In genomic region chr6:27135087-27135657, GRCh38 we compare ENCODE assay signal across 17 cellular contexts.
DNase-seq lines count a peak whose midpoint lies in the region; ATAC-seq and TF ChIP-seq lines count a peak whose summit lies in the region.
"Had no signal": no experiment of that assay in that cellular context is flagged by ENCODE, and none has a peak within 500 bp of the region (broad histone marks: within the 10 kb centered on the region; RNA-seq: fewer than 3 reads in every experiment).

No MANE protein-coding gene starts in this region.

- H3K36me3 Mint-ChIP-seq in activated naive CD8-positive, alpha-beta T cell treated with anti-CD3 and anti-CD28 coated beads, Interleukin-2, amount 10 ng/mL, durations not matched to agents 7 days and 5 days, result peaks cover 3% of the 10 kb centered on the region

- no peak for ATAC-seq in activated naive CD8-positive, alpha-beta T cell treated with anti-CD3 and anti-CD28 coated beads, Interleukin-2, amount 10 ng/mL, durations not matched to agents 7 days and 5 days (ENCODE audit: low read depth)
- no peak for ATAC-seq in HG03045 (IDR thresholded peaks at IDR 0.05; ENCODE audit: unreplicated experiment)
- ATAC-seq: left cardiac atrium had no signal

- POLR2A ChIA-PET in activated naive CD8-positive, alpha-beta T cell treated with anti-CD3 and anti-CD28 coated beads, Interleukin-2, amount 10 ng/mL, durations not matched to agents 7 days and 5 days (lab: Charles Lee), result interaction anchor here (0.7 to 10.2 kb wide), 14 partner anchors 15 to 1115 kb away, joined by 3 to 888 read pairs (median 33); a partner anchor contains a TSS

- intact Hi-C loops in stomach (cut with DNase I; ENCODE audit: low total_unique reads), result no loop called here

- peaks cover 0 to 54% (median 26%) of the 10 kb centered on the region in 4 donors for H3K4me1 ChIP-seq in stomach
- peaks cover 0 to 7% (median 3%) of the 10 kb centered on the region in 4 donors for H3K4me1 ChIP-seq in Peyer's patch

- H3K27ac Mint-ChIP-seq in activated naive CD8-positive, alpha-beta T cell treated with anti-CD3 and anti-CD28 coated beads, Interleukin-2, amount 10 ng/mL, durations not matched to agents 7 days and 5 days, result peak overlapping the region; percentile 83

- no peaks in the 10 kb centered on the region for H3K9me3 Mint-ChIP-seq in activated naive CD8-positive, alpha-beta T cell treated with anti-CD3 and anti-CD28 coated beads, Interleukin-2, amount 10 ng/mL, durations not matched to agents 7 days and 5 days

- peak; percentile 30 for DNase-seq in NAMALWA (ENCODE audit: low spot score)
- DNase-seq in activated naive CD8-positive, alpha-beta T cell treated with anti-CD3 and anti-CD28 coated beads, Interleukin-2, amount 10 ng/mL, durations not matched to agents 7 days and 5 days, result no peak
- no peak for DNase-seq in effector CD4-positive, alpha-beta T cell
- no peak for DNase-seq in stomach
- DNase-seq in Peyer's patch, result no peak
- DNase-seq: activated naive CD4-positive, alpha-beta T cell treated with Interleukin-2 at 50 U/mL for 16 hours; DMS79 treated with DMSO at 0.1 percent for 48 hours; hypothalamus; left cardiac atrium; NCI-H1694 treated with DMSO at 0.1 percent for 48 hours; stimulated activated naive CD4-positive, alpha-beta T cell treated with Interleukin-2 at 50 U/mL for 16 hours had no signal

- H3K27me3 Mint-ChIP-seq in activated naive CD8-positive, alpha-beta T cell treated with anti-CD3 and anti-CD28 coated beads, Interleukin-2, amount 10 ng/mL, durations not matched to agents 7 days and 5 days, result no peaks in the 10 kb centered on the region

- H3K4me3 ChIP-seq in stomach (no peak overlapping the region), Peyer's patch (no peak overlapping the region)
- H3K4me3 ChIP-seq: cardiac muscle cell, vagina had no signal

- H3K36me3 ChIP-seq in stomach (no peaks in the 10 kb centered on the region), Peyer's patch (no peaks in the 10 kb centered on the region)
- H3K36me3 ChIP-seq: cardiac muscle cell, HAP-1, vagina had no signal

- H3K4me1 Mint-ChIP-seq in activated naive CD8-positive, alpha-beta T cell treated with anti-CD3 and anti-CD28 coated beads, Interleukin-2, amount 10 ng/mL, durations not matched to agents 7 days and 5 days, result peaks cover 43% of the 10 kb centered on the region

- H3K27me3 ChIP-seq in stomach (peaks cover 0 to 17% (median 0%) of the 10 kb centered on the region in 3 donors), Peyer's patch (no peaks in the 10 kb centered on the region)
- H3K27me3 ChIP-seq: cardiac muscle cell, vagina had no signal

- TF ChIP-seq EP300 in stomach (IDR thresholded peaks at IDR 0.05), result no peak

- H3K27ac ChIP-seq in 22Rv1, result peak overlapping the region; percentile 100
- peak overlapping the region; percentile 97 for H3K27ac ChIP-seq in C4-2B
- H3K27ac ChIP-seq in stomach, result no peak overlapping the region
- H3K27ac ChIP-seq in Peyer's patch, result no peak overlapping the region
- H3K27ac ChIP-seq: cardiac muscle cell had no signal

- 94 to 97% (median 96%) methylated on average over 3 of the region's 3 CpGs for WGBS in stomach, 5 donors

- TF ChIP-seq POLR2A in stomach (IDR thresholded peaks at IDR 0.05) (no peak), Peyer's patch (IDR thresholded peaks at IDR 0.05) (no peak)

- H3K4me3 Mint-ChIP-seq in activated naive CD8-positive, alpha-beta T cell treated with anti-CD3 and anti-CD28 coated beads, Interleukin-2, amount 10 ng/mL, durations not matched to agents 7 days and 5 days, result peak overlapping the region; percentile 36

- TF ChIP-seq CTCF in 22Rv1 (IDR thresholded peaks at IDR 0.05) (no peak), C4-2B (conservative IDR thresholded peaks at IDR 0.05) (no peak), stomach (IDR thresholded peaks at IDR 0.05) (no peak), Peyer's patch (IDR thresholded peaks at IDR 0.05) (no peak)

- no peaks in the 10 kb centered on the region for H3K9me3 ChIP-seq in stomach
- no peaks in the 10 kb centered on the region for H3K9me3 ChIP-seq in Peyer's patch
- H3K9me3 ChIP-seq: HAP-1, vagina had no signal

Comparison
In these comparisons a context has a peak if more than half of its experiments do, and no peak if none do; other contexts are left out.
1. H3K27ac ChIP-seq: peak in 22Rv1 (single experiment) and C4-2B (single experiment); none in stomach (0 of 5) and Peyer's patch (0 of 4).